Comparison of ENCODE assay signal across 27 cellular contexts in the genomic region with DNA sequence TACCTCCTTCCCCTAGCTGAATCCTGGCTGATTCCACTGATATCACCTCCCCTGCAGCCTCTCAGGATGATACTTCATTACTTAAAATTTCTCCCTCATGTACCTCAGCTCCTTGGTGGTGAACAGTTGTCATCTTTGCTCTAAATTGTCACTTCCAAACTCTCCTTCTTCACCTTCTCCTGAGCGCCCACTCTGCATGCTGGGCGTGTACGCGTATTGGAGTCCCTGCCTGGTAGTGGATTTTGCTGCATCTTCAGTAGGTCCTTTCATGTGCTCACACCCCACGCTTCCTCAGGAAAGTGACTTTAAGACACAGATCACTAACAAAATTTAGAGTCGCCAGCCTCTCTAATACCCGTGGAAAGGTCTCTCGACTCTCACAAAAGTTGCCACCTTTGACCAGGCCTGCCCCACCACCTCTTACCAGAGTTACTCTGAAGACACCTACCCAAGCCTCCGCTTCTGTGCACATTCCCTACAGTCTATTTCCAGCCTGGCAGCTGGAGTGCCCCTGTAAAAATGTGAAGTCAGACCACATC.
"Had no signal": no experiment of that assay in that cellular context is flagged by ENCODE, and none has a peak within 500 bp of the region (broad histone marks: within the 10 kb centered on the region; RNA-seq: fewer than 3 reads in every experiment).

No MANE protein-coding gene starts in this region.

- H3K36me3 ChIP-seq: brain microvascular endothelial cell, left lung, lower lobe of right lung, pancreas, spleen, transverse colon had no signal

- H3K27ac Mint-ChIP-seq: activated T-cell treated with anti-CD3 and anti-CD28 coated beads, Interleukin-2, amount 50 U/mL, for 24 hours; endodermal cell; T-helper 1 cell treated with Interleukin-12 subunit alpha and Interleukin-12 subunit beta and Interleukin-4 antibody, amounts not matched to agents 30 μg/mL and 1 μg/mL, for 36 hours had no signal

- H3K27me3 ChIP-seq: brain microvascular endothelial cell, foreskin keratinocyte, left lung, pancreas, spleen, testis, transverse colon had no signal

- H3K27ac ChIP-seq: foreskin keratinocyte, left lung, lower lobe of right lung, pancreas, psoas muscle, spleen, testis, transverse colon, VCaP had no signal

- H3K9me3 ChIP-seq: lower lobe of right lung, mucosa of descending colon, pancreas, psoas muscle, testis, transverse colon had no signal

- H3K4me3 Mint-ChIP-seq: activated T-cell treated with anti-CD3 and anti-CD28 coated beads, Interleukin-2, amount 50 U/mL, for 24 hours; endodermal cell; naive B cell; nephron progenitor cell; T-helper 1 cell treated with Interleukin-12 subunit alpha and Interleukin-12 subunit beta and Interleukin-4 antibody, amounts not matched to agents 30 μg/mL and 1 μg/mL, for 36 hours had no signal

- ATAC-seq: esophagus mucosa; left lung; lower lobe of right lung; mucosa of descending colon; pancreas; psoas muscle; stimulated activated naive CD8-positive, alpha-beta T cell treated with anti-CD3 and anti-CD28 coated beads, Interleukin-15, Interleukin-2, amounts not matched to agents 100 U/mL and 50 U/mL, for 24 hours had no signal

- H3K4me3 ChIP-seq: left lung, lower lobe of right lung, mucosa of descending colon, pancreas, psoas muscle, spleen, testis, transverse colon had no signal

- H3K4me1 ChIP-seq: foreskin keratinocyte, pancreas, psoas muscle, transverse colon had no signal

- DNase-seq: activated CD4-positive, alpha-beta T cell treated with anti-CD3 and anti-CD28 coated beads for 4 hours; activated CD4-positive, alpha-beta T cell treated with anti-CD3 and anti-CD28 coated beads, Interleukin-2, amount 50 U/mL, for 48 hours; activated CD8-positive, alpha-beta memory T cell treated with anti-CD3 and anti-CD28 coated beads, Interleukin-2, amount 50 U/mL, for 48 hours; activated gamma-delta T cell treated with Interleukin-2 at 50 U/mL for 16 hours; activated naive CD4-positive, alpha-beta T cell treated with anti-CD3 and anti-CD28 coated beads, Interleukin-2, amount 50 U/mL, for 16 hours; activated T-cell treated with anti-CD3 and anti-CD28 coated beads, Interleukin-2, amount 50 U/mL, for 24 hours; amniotic stem cell; caudate nucleus; endodermal cell; foreskin keratinocyte; left lung; lower lobe of right lung; mucosa of descending colon; naive B cell; nephron progenitor cell; pancreas; psoas muscle; spleen; stimulated activated naive CD8-positive, alpha-beta T cell treated with anti-CD3 and anti-CD28 coated beads, Interleukin-15, Interleukin-2, amounts not matched to agents 100 U/mL and 50 U/mL, for 24 hours; SW 1271; T-helper 9 cell; testis; transverse colon had no signal

- H3K9me3 Mint-ChIP-seq: T-helper 1 cell treated with Interleukin-12 subunit alpha and Interleukin-12 subunit beta and Interleukin-4 antibody, amounts not matched to agents 30 μg/mL and 1 μg/mL, for 36 hours had no signal

- H3K36me3 Mint-ChIP-seq: naive B cell had no signal
